In the genomic region with DNA sequence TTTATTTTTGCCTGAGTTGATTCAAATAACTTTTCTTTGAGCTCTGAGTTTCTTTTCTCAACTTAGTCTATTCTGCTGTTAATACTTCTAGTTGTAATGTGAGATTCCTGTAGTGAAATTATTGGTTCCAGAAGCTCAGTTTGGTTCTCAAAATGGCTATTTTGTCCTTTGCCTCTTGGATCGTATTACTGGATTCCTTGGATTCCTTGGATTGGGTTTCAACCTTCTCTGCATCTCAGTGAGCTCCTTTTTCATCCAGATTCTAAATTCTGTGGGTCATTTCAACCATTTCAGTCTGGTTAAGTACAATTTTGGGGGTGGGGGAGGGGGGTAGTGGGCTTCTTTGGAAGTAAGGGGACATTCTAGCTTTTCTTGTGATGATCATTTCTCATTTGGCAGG, we compare ENCODE assay signal across 18 cellular contexts.
DNase-seq lines count a peak whose midpoint lies in the region; ATAC-seq, FAIRE-seq and TF ChIP-seq lines count a peak whose summit lies in the region.
"Had no signal": no experiment of that assay in that cellular context is flagged by ENCODE, and none has a peak within 500 bp of the region (broad histone marks: within the 10 kb centered on the region; RNA-seq: fewer than 3 reads in every experiment).

No MANE protein-coding gene starts in this region.

- no peak overlapping the region for H2BK15ac ChIP-seq in H1 (ENCODE audit: low read length)

- POLR2A ChIA-PET in H1 (lab: Charles Lee; ENCODE audit: partially characterized antibody) = interaction anchor here (0.6 kb wide), 1 partner anchor 80 kb away, joined by 3 read pairs; no protein-coding TSS in a partner anchor

- no peak for TF ChIP-seq POLR2A in H1 (IDR thresholded peaks at IDR 0.05; ENCODE audit: control extremely low read depth in 1 of 2, low read depth in 2 of 2, low read length in 2 of 2)

- H3K36me3 Mint-ChIP-seq in GM23338 (ENCODE audit: low read depth) (peaks cover 16% of the 10 kb centered on the region), neural progenitor cell (peaks cover 1% of the 10 kb centered on the region)

- peaks cover 2% of the 10 kb centered on the region; the same call in 1 of the 2 replicates for H3K9me2 ChIP-seq in GM23338 (ENCODE audit: insufficient read depth)

- H3K9ac ChIP-seq in H1 (replicated peaks in 1 of 4; ENCODE audit: extremely low read depth in 1 of 4, low read depth in 3 of 4, low read length in 3 of 4) (no peak overlapping the region), neural progenitor cell (no peak overlapping the region)

- TF ChIP-seq RAD21 in H1 (IDR thresholded peaks at IDR 0.05 in 1 of 2, conservative IDR thresholded peaks at IDR 0.05 in 1 of 2; ENCODE audit: low read depth in 2 of 2, low read length in 2 of 2) = no peak

- TF ChIP-seq EP300 in H1 (IDR thresholded peaks at IDR 0.05; ENCODE audit: borderline replicate concordance in 1 of 2, low read depth in 2 of 2, low read length in 2 of 2) = no peak

- H3K4me2 ChIP-seq in GM23338 (peak overlapping the region; percentile 13), H1 (ENCODE audit: insufficient read depth in 1 of 2, low read depth in 2 of 2, low read length in 2 of 2) (no peak overlapping the region), neural progenitor cell (no peak overlapping the region)
- H3K4me2 ChIP-seq: A549 had no signal

- H2BK5ac ChIP-seq in H1 (ENCODE audit: low read depth, low read length) = peak overlapping the region; percentile 35; the same call in 1 of the 2 replicates

- peaks cover 4% of the 10 kb centered on the region; the same call in 1 of the 2 replicates for H3K4me1 ChIP-seq in GM23338 (ENCODE audit: insufficient read depth)
- peaks cover 0 to 6% (median 0%) of the 10 kb centered on the region in 4 experiments; a peak in 4 of 7 replicates for H3K4me1 ChIP-seq in H1 (replicated peaks in 1 of 4; ENCODE audit: control insufficient read depth in 3 of 4, insufficient read depth in 4 of 4, low read length in 3 of 4)
- H3K4me1 ChIP-seq in iPS DF 6.9 (ENCODE audit: control insufficient read depth, insufficient read depth, low read length) = 0 out of 2 replicates have a peak, but pooled peaks cover 3% of the 10 kb centered on the region
- no peaks in the 10 kb centered on the region for H3K4me1 ChIP-seq in neural progenitor cell
- H3K4me1 ChIP-seq: A549, Caco-2 had no signal

- H4K20me1 ChIP-seq in GM23338 (replicated peaks; ENCODE audit: insufficient read depth) = no peaks in the 10 kb centered on the region
- H4K20me1 ChIP-seq in H1 (replicated peaks in 1 of 2; ENCODE audit: control insufficient read depth in 1 of 2, insufficient read depth in 2 of 2, low read length in 2 of 2) = no peaks in the 10 kb centered on the region
- no peaks in the 10 kb centered on the region for H4K20me1 ChIP-seq in neural progenitor cell (ENCODE audit: low read depth)

- no peaks in the 10 kb centered on the region for H3K23me2 ChIP-seq in H1 (ENCODE audit: low read depth, low read length)

- WGBS in H1 (ENCODE audit: extremely low coverage in 1 of 2, insufficient coverage in 1 of 2, insufficient read length in 1 of 2, insufficient replicate concordance in 2 of 2, low coverage in 1 of 2, low lambda C conversion rate in 2 of 2, missing lambda C conversion rate in 1 of 2), 2 experiments = 68% methylated on average over 1 of the region's 1 CpG; no CpG with 5 or more reads in 1 of the 2 experiments
- WGBS in iPS DF 6.9 (ENCODE audit: insufficient coverage, insufficient read length) = no CpG with 5 or more reads among the region's 1 CpG

- H2BK20ac ChIP-seq in H1 (ENCODE audit: low read length) = no peak overlapping the region

- H3K4me3 Mint-ChIP-seq in GM23338 (no peak overlapping the region), neural progenitor cell (no peak overlapping the region)
- H3K4me3 Mint-ChIP-seq: CD4-positive, alpha-beta T cell; H9 had no signal

- H3K23ac ChIP-seq in H1 (ENCODE audit: insufficient read length) = no peak overlapping the region

- H3K27ac ChIP-seq in GM23338 (ENCODE audit: low read depth) = peak overlapping the region; percentile 69
- H3K27ac ChIP-seq in H1 (ENCODE audit: low read depth, low read length) = no peak overlapping the region
- H3K27ac ChIP-seq in iPS DF 6.9 (ENCODE audit: low read length) = no peak overlapping the region
- no peak overlapping the region for H3K27ac ChIP-seq in neural progenitor cell
- no peak overlapping the region for H3K27ac ChIP-seq in WERI-Rb-1
- H3K27ac ChIP-seq: 22Rv1, A549, C4-2B had no signal

- H3K56ac ChIP-seq in H1 (replicated peaks; ENCODE audit: insufficient read length, low read depth, low read length) = no peak overlapping the region

- H2BK12ac ChIP-seq in H1 (ENCODE audit: low read depth, low read length) = no peak overlapping the region

- peak; percentile 57 for DNase-seq in GM23338 (ENCODE audit: low spot score)
- DNase-seq in H1 (ENCODE audit: low read depth in 1 of 2, low spot score in 2 of 2) = no peak
- peak; percentile 11 for DNase-seq in iPS DF 6.9 (ENCODE audit: low read depth, low spot score)
- peak; percentile 12 for DNase-seq in neural progenitor cell (ENCODE audit: low spot score)
- DNase-seq in WERI-Rb-1 = no peak
- no peak for DNase-seq in MG63
- DNase-seq: AML-193; Caco-2; CD4-positive, alpha-beta T cell; GOT3; H9 had no signal

- no peak overlapping the region for H3K14ac ChIP-seq in H1 (ENCODE audit: insufficient read length)

- peaks cover 16% of the 10 kb centered on the region for H3K4me1 Mint-ChIP-seq in GM23338
- H3K4me1 Mint-ChIP-seq in neural progenitor cell = peaks cover 4% of the 10 kb centered on the region

- no peak overlapping the region for H4K91ac ChIP-seq in H1 (replicated peaks; ENCODE audit: insufficient read length, low read length)

- no peak overlapping the region for H4K8ac ChIP-seq in H1 (ENCODE audit: extremely low read depth, insufficient read depth, low read length)

- no peaks in the 10 kb centered on the region for H3K27me3 Mint-ChIP-seq in GM23338 (ENCODE audit: insufficient read depth, low read depth, poor library complexity)
- no peaks in the 10 kb centered on the region for H3K27me3 Mint-ChIP-seq in neural progenitor cell (ENCODE audit: insufficient read depth, low read depth)
- H3K27me3 Mint-ChIP-seq: CD4-positive, alpha-beta T cell had no signal

- FAIRE-seq in H1 (lab: Jason Lieb, UNC) = no peak
- FAIRE-seq: A549, D721Med, G401.6, GM12891 had no signal

- no peak overlapping the region for H4K5ac ChIP-seq in H1 (ENCODE audit: insufficient read length, low read depth, low read length)

- no peak for TF ChIP-seq CTCF in GM23338 (conservative IDR thresholded peaks at IDR 0.05; ENCODE audit: low read depth in 2 of 2)
- no peak for TF ChIP-seq CTCF in H1 (IDR thresholded peaks at IDR 0.05; ENCODE audit: control extremely low read depth in 1 of 3, insufficient read depth in 1 of 3, low read depth in 1 of 3, low read length in 3 of 3)
- TF ChIP-seq CTCF in neural progenitor cell (IDR thresholded peaks at IDR 0.05) = no peak
- no peak for TF ChIP-seq CTCF in WERI-Rb-1 (IDR thresholded peaks at IDR 0.05; ENCODE audit: low read depth, low read length)

- H3K4ac ChIP-seq in H1 (replicated peaks; ENCODE audit: insufficient read length, low read depth, low read length) = no peak overlapping the region

- peak overlapping the region; percentile 43 for H2AFZ ChIP-seq in GM23338
- 0 out of 2 replicates have a peak overlapping the region, but pooled peaks have one; percentile 40 for H2AFZ ChIP-seq in H1 (ENCODE audit: low read length)
- peak overlapping the region; percentile 52 for H2AFZ ChIP-seq in neural progenitor cell (replicated peaks)

- ATAC-seq in GM23338 = no peak
- ATAC-seq in GM19395 (IDR thresholded peaks at IDR 0.05; ENCODE audit: unreplicated experiment) = no peak
- ATAC-seq: A549 had no signal

- CTCF ChIA-PET in H1 (lab: Charles Lee; ENCODE audit: partially characterized antibody) = interaction anchor here (0.6 kb wide), 1 partner anchor 919 kb away, joined by 3 read pairs; no protein-coding TSS in a partner anchor

- H3K27me3 ChIP-seq in GM23338 (ENCODE audit: insufficient read depth) = no peaks in the 10 kb centered on the region
- H3K27me3 ChIP-seq in H1 (replicated peaks in 1 of 4; ENCODE audit: control insufficient read depth in 3 of 4, extremely low read depth in 1 of 4, insufficient read depth in 3 of 4, low read length in 3 of 4) = no peaks in the 10 kb centered on the region
- H3K27me3 ChIP-seq in iPS DF 6.9 (ENCODE audit: control insufficient read depth, insufficient read depth, low read length) = no peaks in the 10 kb centered on the region
- no peaks in the 10 kb centered on the region for H3K27me3 ChIP-seq in neural progenitor cell
- no peaks in the 10 kb centered on the region for H3K27me3 ChIP-seq in WERI-Rb-1 (ENCODE audit: insufficient read depth, low read depth, severe bottlenecking)
- H3K27me3 ChIP-seq in MG63 = no peaks in the 10 kb centered on the region

- H3K4me3 ChIP-seq in GM23338 = no peak overlapping the region
- H3K4me3 ChIP-seq in H1 (ENCODE audit: extremely low read depth in 1 of 4, insufficient read depth in 2 of 4, low read depth in 3 of 4, low read length in 4 of 4) = peak overlapping the region in 1 of 4 experiments; percentile 24; a peak in 1 of 8 replicates
- no peak overlapping the region for H3K4me3 ChIP-seq in iPS DF 6.9 (ENCODE audit: low read length)
- no peak overlapping the region for H3K4me3 ChIP-seq in neural progenitor cell
- no peak overlapping the region for H3K4me3 ChIP-seq in WERI-Rb-1 (ENCODE audit: low read depth, low read length)
- H3K4me3 ChIP-seq in MG63 = no peak overlapping the region
- H3K4me3 ChIP-seq: A549 had no signal

- H2BK120ac ChIP-seq in H1 (replicated peaks; ENCODE audit: low read depth, low read length) = no peak overlapping the region

- H3K27ac Mint-ChIP-seq in GM23338 (peak overlapping the region; percentile 48; the same call in 1 of the 2 replicates), neural progenitor cell (no peak overlapping the region)
- H3K27ac Mint-ChIP-seq: CD4-positive, alpha-beta T cell had no signal

- no peaks in the 10 kb centered on the region for H3K79me1 ChIP-seq in H1 (ENCODE audit: low read depth, low read length)

- peaks cover 12% of the 10 kb centered on the region; the same call in 2 of the 3 replicates for H3K9me3 Mint-ChIP-seq in GM23338
- H3K9me3 Mint-ChIP-seq in neural progenitor cell = peaks cover 3% of the 10 kb centered on the region

- H3K18ac ChIP-seq in H1 (ENCODE audit: extremely low read depth, low read length) = no peak overlapping the region

- no peaks in the 10 kb centered on the region for H3K9me3 ChIP-seq in H1 (ENCODE audit: insufficient read depth in 2 of 2, low read depth in 1 of 2, low read length in 1 of 2)
- H3K9me3 ChIP-seq in iPS DF 6.9 (ENCODE audit: control insufficient read depth, insufficient read depth, low read length) = no peaks in the 10 kb centered on the region
- H3K9me3 ChIP-seq in neural progenitor cell (ENCODE audit: low read depth) = no peaks in the 10 kb centered on the region
- H3K9me3 ChIP-seq in WERI-Rb-1 (ENCODE audit: severe bottlenecking) = no peaks in the 10 kb centered on the region
- no peaks in the 10 kb centered on the region for H3K9me3 ChIP-seq in MG63
- H3K9me3 ChIP-seq: A549, Caco-2 had no signal

- H3K79me2 ChIP-seq in GM23338 (replicated peaks; ENCODE audit: insufficient read depth) = no peaks in the 10 kb centered on the region
- no peaks in the 10 kb centered on the region for H3K79me2 ChIP-seq in H1 (ENCODE audit: control insufficient read depth in 1 of 2, insufficient read depth in 2 of 2, low read length in 2 of 2)
- no peaks in the 10 kb centered on the region for H3K79me2 ChIP-seq in neural progenitor cell (ENCODE audit: low read depth)

- H2AK5ac ChIP-seq in H1 (ENCODE audit: low read depth, low read length) = no peak overlapping the region

- H3K36me3 ChIP-seq in GM23338 (ENCODE audit: insufficient read depth) = no peaks in the 10 kb centered on the region
- H3K36me3 ChIP-seq in H1 (ENCODE audit: control insufficient read depth in 2 of 4, insufficient read depth in 4 of 4, low read length in 3 of 4) = peaks cover 0 to 2% (median 0%) of the 10 kb centered on the region in 4 experiments; a peak in 1 of 8 replicates
- H3K36me3 ChIP-seq in iPS DF 6.9 (ENCODE audit: control insufficient read depth, insufficient read depth, low read length) = no peaks in the 10 kb centered on the region
- no peaks in the 10 kb centered on the region for H3K36me3 ChIP-seq in neural progenitor cell
- H3K36me3 ChIP-seq in WERI-Rb-1 = no peaks in the 10 kb centered on the region
- H3K36me3 ChIP-seq in MG63 = no peaks in the 10 kb centered on the region

- H3F3A ChIP-seq in GM23338 (replicated peaks; ENCODE audit: low read depth) = no peaks in the 10 kb centered on the region
- H3F3A ChIP-seq in neural progenitor cell (ENCODE audit: low read depth) = no peaks in the 10 kb centered on the region

Comparison
In these comparisons a context has a peak if more than half of its experiments do, and no peak if none do; other contexts are left out.
1. DNase-seq: peak in GM23338 (single experiment), iPS DF 6.9 (single experiment) and neural progenitor cell (single experiment); none in H1 (0 of 2), WERI-Rb-1 (single experiment) and MG63 (single experiment).
2. Peak in every context shown above with its lines, with median percentiles within 50 percentile points of each other: H2AFZ ChIP-seq.